Comparison of ENCODE assay signal across 8 cellular contexts in genomic region chr10:84195044-84195830, GRCh38. TPM values are rescaled to one million over a fixed set of nuclear protein-coding genes. Genes with fewer than 3 reads are reported as not detected.
DNase-seq lines count a peak whose midpoint lies in the region; ATAC-seq lines count a peak whose summit lies in the region.

No MANE protein-coding gene starts in this region.

- no peak for DNase-seq in effector memory CD8-positive, alpha-beta T cell
- DNase-seq in neuronal stem cell (ENCODE audit: low spot score): no peak
- no peak for DNase-seq in GM19238 (ENCODE audit: insufficient read length, low spot score)

- H2BK5ac ChIP-seq in neuronal stem cell (ENCODE audit: low read length): no peak overlapping the region

- H2AK5ac ChIP-seq in neuronal stem cell (ENCODE audit: low read depth, low read length): peak overlapping the region; percentile 57

- no peaks in the 10 kb centered on the region for H3K79me1 ChIP-seq in neuronal stem cell (ENCODE audit: low read depth, low read length)

- H2AFZ ChIP-seq in neuronal stem cell (ENCODE audit: low read length): peak overlapping the region; percentile 93

- H3K4me1 Mint-ChIP-seq in effector memory CD8-positive, alpha-beta T cell (ENCODE audit: low read depth in 2 of 2): peaks cover 22 to 35% of the 10 kb centered on the region in 2 donors

- peak; percentile 3 for ATAC-seq in HG03045 (IDR thresholded peaks at IDR 0.05; ENCODE audit: unreplicated experiment)
- ATAC-seq in effector memory CD8-positive, alpha-beta T cell (replicated peaks): no peak
- ATAC-seq in HG02840 (IDR thresholded peaks at IDR 0.05; ENCODE audit: low FRiP score, unreplicated experiment): no peak
- no peak for ATAC-seq in HG02973 (IDR thresholded peaks at IDR 0.05; ENCODE audit: unreplicated experiment)
- ATAC-seq in HG02571 (IDR thresholded peaks at IDR 0.05; ENCODE audit: unreplicated experiment): no peak

- H2BK120ac ChIP-seq in neuronal stem cell (ENCODE audit: low read depth, low read length): peak overlapping the region; percentile 93

- WGBS in neuronal stem cell (ENCODE audit: extremely low coverage in 2 of 2, insufficient read length in 2 of 2, insufficient replicate concordance in 1 of 2), 2 donors: no CpG with 5 or more reads among the region's 43 CpGs

- peak overlapping the region; percentile 66 for H3K23ac ChIP-seq in neuronal stem cell (ENCODE audit: low read depth, low read length, poor library complexity)

- H3K9ac ChIP-seq in ES-I3 (ENCODE audit: low read depth, low read length) (peak overlapping the region; percentile 62; the same call in 1 of the 2 replicates), neuronal stem cell (ENCODE audit: low read depth, low read length, poor library complexity) (peak overlapping the region; percentile 90)

- peak overlapping the region; percentile 94 for H3K4me2 ChIP-seq in neuronal stem cell (ENCODE audit: insufficient read depth, low read length, poor library complexity, severe bottlenecking)

- H3K9me3 ChIP-seq in ES-I3 (ENCODE audit: control insufficient read depth, insufficient read depth, low read length): no peaks in the 10 kb centered on the region
- no peaks in the 10 kb centered on the region for H3K9me3 ChIP-seq in neuronal stem cell (replicated peaks in 1 of 2; ENCODE audit: control insufficient read depth in 2 of 2, insufficient read depth in 1 of 2, low read depth in 1 of 2, low read length in 2 of 2)

- peak overlapping the region; percentile 72 to 75 for H3K4me3 Mint-ChIP-seq in effector memory CD8-positive, alpha-beta T cell

- no peak overlapping the region for H4K91ac ChIP-seq in neuronal stem cell (ENCODE audit: low read depth, low read length, poor library complexity)

- H3K36me3 Mint-ChIP-seq in effector memory CD8-positive, alpha-beta T cell (ENCODE audit: insufficient read depth): peaks cover 2% of the 10 kb centered on the region

- peak overlapping the region; percentile 41 to 93 for H3K4me3 ChIP-seq in neuronal stem cell (ENCODE audit: low read length in 2 of 2)

- no peak overlapping the region for H3K27ac ChIP-seq in neuronal stem cell (replicated peaks; ENCODE audit: low read length)

- peaks cover 4 to 89% (median 26%) of the 10 kb centered on the region in 3 experiments for H3K27me3 ChIP-seq in neuronal stem cell (ENCODE audit: control insufficient read depth in 3 of 3, insufficient read depth in 3 of 3, low read depth in 1 of 3, low read length in 3 of 3)

- H3K27ac Mint-ChIP-seq in effector memory CD8-positive, alpha-beta T cell: peak overlapping the region in 1 of 2 donors; percentile 46

- peak overlapping the region; percentile 94 for H3K18ac ChIP-seq in neuronal stem cell (ENCODE audit: low read length)

- H4K8ac ChIP-seq in neuronal stem cell (ENCODE audit: low read depth, low read length): no peak overlapping the region

- peak overlapping the region; percentile 41 for H3K14ac ChIP-seq in neuronal stem cell (ENCODE audit: low read length)

- no peak overlapping the region for H3K4ac ChIP-seq in neuronal stem cell (ENCODE audit: low read length)

- H2BK15ac ChIP-seq in neuronal stem cell (ENCODE audit: low read length): peak overlapping the region; percentile 76

- H3K9me3 Mint-ChIP-seq in effector memory CD8-positive, alpha-beta T cell: no peaks in the 10 kb centered on the region

- H3K36me3 ChIP-seq in ES-I3 (ENCODE audit: insufficient read depth, low read length): no peaks in the 10 kb centered on the region
- no peaks in the 10 kb centered on the region for H3K36me3 ChIP-seq in neuronal stem cell (replicated peaks in 1 of 2; ENCODE audit: control insufficient read depth in 2 of 2, insufficient read depth in 2 of 2, low read length in 2 of 2)

- H2BK12ac ChIP-seq in neuronal stem cell (ENCODE audit: low read length): no peak overlapping the region

- H3K4me1 ChIP-seq in ES-I3 (ENCODE audit: insufficient read depth, low read length): no peaks in the 10 kb centered on the region
- H3K4me1 ChIP-seq in neuronal stem cell (ENCODE audit: control insufficient read depth in 2 of 2, insufficient read depth in 1 of 2, low read depth in 1 of 2, low read length in 2 of 2): peaks cover 7% of the 10 kb centered on the region in 2 donors

- H3K27me3 Mint-ChIP-seq in effector memory CD8-positive, alpha-beta T cell: no peaks in the 10 kb centered on the region

RNA-seq across cellular contexts. Expression of gene CDHR1, which starts 0.9 kb away (rescaled TPM):
- polyA plus RNA-seq in neuronal stem cell (2013, experiment 1 of 2): 6.3 TPM
- 6.5 TPM for polyA plus RNA-seq in neuronal stem cell (2013, experiment 2 of 2)

RNA-seq across cellular contexts. Expression of gene GPR15LG, which starts 21.6 kb away (rescaled TPM):
- not detected for polyA plus RNA-seq in neuronal stem cell (2013, experiment 1 of 2)
- not detected for polyA plus RNA-seq in neuronal stem cell (2013, experiment 2 of 2)

RNA-seq across cellular contexts. Expression of gene LRIT2, which starts 30.1 kb away (rescaled TPM):
- polyA plus RNA-seq in neuronal stem cell (2013, experiment 1 of 2): not detected
- polyA plus RNA-seq in neuronal stem cell (2013, experiment 2 of 2): not detected

RNA-seq across cellular contexts. Expression of gene LRIT1, which starts 46.1 kb away (rescaled TPM):
- 0.01 TPM for polyA plus RNA-seq in neuronal stem cell (2013, experiment 1 of 2)
- polyA plus RNA-seq in neuronal stem cell (2013, experiment 2 of 2): not detected

RNA-seq across cellular contexts. Expression of gene RGR, which starts 49.6 kb away (rescaled TPM):
- 1.0 TPM for polyA plus RNA-seq in neuronal stem cell (2013, experiment 1 of 2)
- polyA plus RNA-seq in neuronal stem cell (2013, experiment 2 of 2): 1.3 TPM
